22 cellular contexts compared by ENCODE assay signal in genomic region chr17:55124730-55125129, GRCh38.
DNase-seq lines count a peak whose midpoint lies in the region; ATAC-seq and TF ChIP-seq lines count a peak whose summit lies in the region.
"Had no signal": no experiment of that assay in that cellular context is flagged by ENCODE, and none has a peak within 500 bp of the region (broad histone marks: within the 10 kb centered on the region; RNA-seq: fewer than 3 reads in every experiment).

No MANE protein-coding gene starts in this region.

- no CpG with 5 or more reads among the region's 2 CpGs for WGBS in neuronal stem cell (ENCODE audit: extremely low coverage in 2 of 2, insufficient read length in 2 of 2, insufficient replicate concordance in 1 of 2), 2 donors
- 75 to 84% methylated on average over 2 of the region's 2 CpGs for WGBS in transverse colon (ENCODE audit: low coverage in 1 of 2), 2 donors

- TF ChIP-seq EP300 in transverse colon (IDR thresholded peaks at IDR 0.05; ENCODE audit: low read depth), result no peak

- no peak overlapping the region for H2BK15ac ChIP-seq in neuronal stem cell (ENCODE audit: low read length)

- H3K4me1 ChIP-seq in neuronal stem cell (ENCODE audit: control insufficient read depth in 2 of 2, insufficient read depth in 1 of 2, low read depth in 1 of 2, low read length in 2 of 2), result no peaks in the 10 kb centered on the region
- peaks cover 0 to 16% (median 0%) of the 10 kb centered on the region in 4 donors for H3K4me1 ChIP-seq in transverse colon
- H3K4me1 ChIP-seq: BE2C, BLaER1 had no signal

- H2BK12ac ChIP-seq in neuronal stem cell (ENCODE audit: low read length), result no peak overlapping the region

- in situ Hi-C loops in transverse colon (cut with MboI; ENCODE audit: low pct_ligation_motif_present in 1 of 4, low pct_unique_long_range_greater_than_20kb in 1 of 4, low sequenced_read_pairs in 3 of 4), result no loop called here

- DNase-seq in left colon (peak; percentile 36 to 53), neuronal stem cell (ENCODE audit: low spot score) (no peak), transverse colon (peak; percentile 57), HCEC 1CT (no peak), GF-D8 (lab: John Stamatoyannopoulos, UW) (no peak)
- DNase-seq: 8988T; ACHN; BE2C; C1 segment of cervical spinal cord; CD4-positive, alpha-beta memory T cell; CD4-positive, CD25-positive, alpha-beta regulatory T cell; CD8-positive, alpha-beta memory T cell; COR-L47; DMS 273 treated with DMSO at 0.1 percent for 48 hours; DMS153; DMS53; DMS79; DND-41; EL; GDM1 had no signal

- H2BK120ac ChIP-seq in neuronal stem cell (ENCODE audit: low read depth, low read length), result no peak overlapping the region

- H3K9me3 ChIP-seq in neuronal stem cell (replicated peaks in 1 of 2; ENCODE audit: control insufficient read depth in 2 of 2, insufficient read depth in 1 of 2, low read depth in 1 of 2, low read length in 2 of 2) (no peaks in the 10 kb centered on the region), transverse colon (no peaks in the 10 kb centered on the region)
- H3K9me3 ChIP-seq: BE2C, BLaER1 had no signal

- no peak overlapping the region for H4K91ac ChIP-seq in neuronal stem cell (ENCODE audit: low read depth, low read length, poor library complexity)

- no peak overlapping the region for H2AFZ ChIP-seq in neuronal stem cell (ENCODE audit: low read length)

- no peak for TF ChIP-seq POLR2A in transverse colon (IDR thresholded peaks at IDR 0.05)

- no peak for TF ChIP-seq CTCF in transverse colon (IDR thresholded peaks at IDR 0.05)

- H2AK5ac ChIP-seq in neuronal stem cell (ENCODE audit: low read depth, low read length), result no peak overlapping the region

- ATAC-seq in left colon (peak; percentile 100), GM21717 (IDR thresholded peaks at IDR 0.05; ENCODE audit: unreplicated experiment) (no peak)

- no peaks in the 10 kb centered on the region for H3K27me3 ChIP-seq in neuronal stem cell (ENCODE audit: control insufficient read depth in 3 of 3, insufficient read depth in 3 of 3, low read depth in 1 of 3, low read length in 3 of 3)
- H3K27me3 ChIP-seq in transverse colon, result no peaks in the 10 kb centered on the region
- H3K27me3 ChIP-seq: BE2C, BLaER1 had no signal

- no peak overlapping the region for H3K23ac ChIP-seq in neuronal stem cell (ENCODE audit: low read depth, low read length, poor library complexity)

- no peak overlapping the region for H4K8ac ChIP-seq in neuronal stem cell (ENCODE audit: low read depth, low read length)

- H2BK5ac ChIP-seq in neuronal stem cell (ENCODE audit: low read length), result no peak overlapping the region

- no peaks in the 10 kb centered on the region for H3K36me3 ChIP-seq in neuronal stem cell (replicated peaks in 1 of 2; ENCODE audit: control insufficient read depth in 2 of 2, insufficient read depth in 2 of 2, low read length in 2 of 2)
- H3K36me3 ChIP-seq in transverse colon, result no peaks in the 10 kb centered on the region
- H3K36me3 ChIP-seq: BE2C, BLaER1 had no signal

- H3K27ac ChIP-seq in neuronal stem cell (replicated peaks; ENCODE audit: low read length) (no peak overlapping the region), transverse colon (no peak overlapping the region)
- H3K27ac ChIP-seq: BLaER1 had no signal

- no peak overlapping the region for H3K4ac ChIP-seq in neuronal stem cell (ENCODE audit: low read length)

- intact Hi-C loops in left colon (cut with DNase I, micrococcal nuclease), result no loop called here
- intact Hi-C loops in transverse colon (cut with DNase I; ENCODE audit: low total_unique reads), result no loop called here

- H3K4me3 ChIP-seq in neuronal stem cell (ENCODE audit: low read length in 2 of 2) (no peak overlapping the region), transverse colon (no peak overlapping the region)
- H3K4me3 ChIP-seq: BLaER1 had no signal

- no peak overlapping the region for H3K18ac ChIP-seq in neuronal stem cell (ENCODE audit: low read length)

- H3K4me2 ChIP-seq in neuronal stem cell (ENCODE audit: insufficient read depth, low read length, poor library complexity, severe bottlenecking), result no peak overlapping the region
- H3K4me2 ChIP-seq: BLaER1 had no signal

- H3K14ac ChIP-seq in neuronal stem cell (ENCODE audit: low read length), result peak overlapping the region; percentile 63

- H3K9ac ChIP-seq in neuronal stem cell (ENCODE audit: low read depth, low read length, poor library complexity), result no peak overlapping the region
- H3K9ac ChIP-seq: BLaER1 had no signal

- no peaks in the 10 kb centered on the region for H3K79me1 ChIP-seq in neuronal stem cell (ENCODE audit: low read depth, low read length)

Comparison
In these comparisons a context has a peak if more than half of its experiments do, and no peak if none do; other contexts are left out.
1. DNase-seq: peak in left colon (2 of 2) and transverse colon (single experiment); none in neuronal stem cell (single experiment), HCEC 1CT (single experiment) and GF-D8 (single experiment).